9 cellular contexts compared by ENCODE assay signal in genomic region chr15:68794869-68795268, GRCh38. TPM values are rescaled to one million over a fixed set of nuclear protein-coding genes. Genes with fewer than 3 reads are reported as not detected.
DNase-seq lines count a peak whose midpoint lies in the region; TF ChIP-seq lines count a peak whose summit lies in the region.
"Had no signal": no experiment of that assay in that cellular context is flagged by ENCODE, and none has a peak within 500 bp of the region (broad histone marks: within the 10 kb centered on the region; RNA-seq: fewer than 3 reads in every experiment).

No MANE protein-coding gene starts in this region.

- peak overlapping the region; percentile 73 for H3K27ac ChIP-seq in mesodermal cell (ENCODE audit: low read depth, low read length, severe bottlenecking)
- H3K27ac ChIP-seq: SJSA1 had no signal

- H3K9me3 ChIP-seq in mesodermal cell (ENCODE audit: control insufficient read depth, low read length) = no peaks in the 10 kb centered on the region

- H3K4me3 Mint-ChIP-seq in activated T-cell treated with anti-CD3 and anti-CD28 coated beads, Interleukin-2, amount 50 U/mL, for 24 hours = peak overlapping the region; percentile 42
- H3K4me3 Mint-ChIP-seq in chondrocyte (ENCODE audit: unreplicated experiment) = no peak overlapping the region
- H3K4me3 Mint-ChIP-seq in type B pancreatic cell = peak overlapping the region; percentile 64
- H3K4me3 Mint-ChIP-seq in Calu3 (ENCODE audit: low read depth, unreplicated experiment) = no peak overlapping the region

- H3K27ac Mint-ChIP-seq in activated T-cell treated with anti-CD3 and anti-CD28 coated beads, Interleukin-2, amount 50 U/mL, for 24 hours = peak overlapping the region; percentile 80
- peak overlapping the region; percentile 60 for H3K27ac Mint-ChIP-seq in chondrocyte (ENCODE audit: unreplicated experiment)
- peak overlapping the region; percentile 84 for H3K27ac Mint-ChIP-seq in type B pancreatic cell
- no peak overlapping the region for H3K27ac Mint-ChIP-seq in Calu3 (ENCODE audit: unreplicated experiment)

- no peak overlapping the region for H3K4me3 ChIP-seq in mesodermal cell (ENCODE audit: extremely low read depth, insufficient read depth, low read length, poor library complexity, severe bottlenecking)
- H3K4me3 ChIP-seq: SJSA1 had no signal

- CTCF ChIA-PET in Calu3 (lab: Charles Lee) = no interaction called here

- 54 to 60% methylated on average over 2 to 3 of the region's 4 CpGs for WGBS in mesodermal cell (ENCODE audit: insufficient coverage in 2 of 2), 2 experiments

- intact Hi-C loops in Calu3 (cut with micrococcal nuclease; ENCODE audit: unreplicated experiment) = no loop called here

- TF ChIP-seq CTCF in chondrocyte (IDR thresholded peaks at IDR 0.05) = no peak
- TF ChIP-seq CTCF in type B pancreatic cell (conservative IDR thresholded peaks at IDR 0.05) = peak; percentile 42
- TF ChIP-seq CTCF in Calu3 (IDR thresholded peaks at IDR 0.05; ENCODE audit: unreplicated experiment) = no peak

- H3K4me1 Mint-ChIP-seq in activated T-cell treated with anti-CD3 and anti-CD28 coated beads, Interleukin-2, amount 50 U/mL, for 24 hours (ENCODE audit: low read depth) = peaks cover 100% of the 10 kb centered on the region
- H3K4me1 Mint-ChIP-seq in chondrocyte (ENCODE audit: low read depth) (peaks cover 71% of the 10 kb centered on the region), type B pancreatic cell (ENCODE audit: unreplicated experiment) (peaks cover 89% of the 10 kb centered on the region), Calu3 (ENCODE audit: low read depth, unreplicated experiment) (peaks cover 67% of the 10 kb centered on the region)

- H3K36me3 Mint-ChIP-seq in activated T-cell treated with anti-CD3 and anti-CD28 coated beads, Interleukin-2, amount 50 U/mL, for 24 hours (ENCODE audit: low read depth) = peaks cover 81% of the 10 kb centered on the region
- H3K36me3 Mint-ChIP-seq in chondrocyte (ENCODE audit: low read depth) (peaks cover 3% of the 10 kb centered on the region), type B pancreatic cell (peaks cover 20% of the 10 kb centered on the region), Calu3 (ENCODE audit: insufficient read depth, unreplicated experiment) (peaks cover 15% of the 10 kb centered on the region)

- DNase-seq in activated T-cell treated with anti-CD3 and anti-CD28 coated beads, Interleukin-2, amount 50 U/mL, for 24 hours = no peak
- no peak for DNase-seq in activated T-cell treated with anti-CD3 and anti-CD28 coated beads, Interleukin-2, amount 50 U/mL, for 1 hour
- DNase-seq in chondrocyte (ENCODE audit: low spot score) = no peak
- DNase-seq in type B pancreatic cell (ENCODE audit: extremely low spot score, unreplicated experiment) = no peak
- no peak for DNase-seq in KG1 (lab: John Stamatoyannopoulos, UW)
- no peak for DNase-seq in iPS-NIHi7 (ENCODE audit: extremely low spot score)
- no peak for DNase-seq in Calu3

- peaks cover 24% of the 10 kb centered on the region for H3K36me3 ChIP-seq in mesodermal cell (ENCODE audit: control insufficient read depth, insufficient read depth, low read length)

- no peaks in the 10 kb centered on the region for H3K9me3 Mint-ChIP-seq in activated T-cell treated with anti-CD3 and anti-CD28 coated beads, Interleukin-2, amount 50 U/mL, for 24 hours
- H3K9me3 Mint-ChIP-seq in chondrocyte (ENCODE audit: low read depth) (no peaks in the 10 kb centered on the region), type B pancreatic cell (no peaks in the 10 kb centered on the region), Calu3 (ENCODE audit: low read depth, unreplicated experiment) (no peaks in the 10 kb centered on the region)

- no peaks in the 10 kb centered on the region for H3K27me3 Mint-ChIP-seq in activated T-cell treated with anti-CD3 and anti-CD28 coated beads, Interleukin-2, amount 50 U/mL, for 24 hours
- H3K27me3 Mint-ChIP-seq in chondrocyte (ENCODE audit: low read depth) (no peaks in the 10 kb centered on the region), type B pancreatic cell (no peaks in the 10 kb centered on the region), Calu3 (ENCODE audit: unreplicated experiment) (no peaks in the 10 kb centered on the region)

- H3K4me1 ChIP-seq in mesodermal cell (ENCODE audit: control insufficient read depth, insufficient read depth, low read length, poor library complexity, severe bottlenecking) = peaks cover 41% of the 10 kb centered on the region

- no TSS peak for BruUV-seq in Calu3 (replicated peaks; lab: Mats Ljungman, UMichigan)

RNA-seq across cellular contexts. Expression of gene ANP32A, which starts 25.8 kb away (rescaled TPM):
- total RNA-seq in chondrocyte (112 to 117 TPM (median 116 TPM) in 3 replicates), type B pancreatic cell (ENCODE audit: low replicate concordance) (167 and 222 TPM in 2 replicates), Calu3 (2022) (250 and 267 TPM in 2 replicates)
- 231 TPM for polyA plus RNA-seq in mesodermal cell (2013, experiment 1 of 2)
- polyA plus RNA-seq in mesodermal cell (2013, experiment 2 of 2) = 244 TPM

Comparison
In these comparisons a context has a peak if more than half of its experiments do, and no peak if none do; other contexts are left out.
1. H3K4me3 Mint-ChIP-seq: peak in activated T-cell treated with anti-CD3 and anti-CD28 coated beads, Interleukin-2, amount 50 U/mL, for 24 hours (single experiment) and type B pancreatic cell (single experiment); none in chondrocyte (single experiment) and Calu3 (single experiment).